ENCODE assay signal across 9 cellular contexts in genomic region chr15:49876401-49877038, GRCh38.
DNase-seq lines count a peak whose midpoint lies in the region; ATAC-seq and TF ChIP-seq lines count a peak whose summit lies in the region.
"Had no signal": no experiment of that assay in that cellular context is flagged by ENCODE, and none has a peak within 500 bp of the region (broad histone marks: within the 10 kb centered on the region; RNA-seq: fewer than 3 reads in every experiment).

No MANE protein-coding gene starts in this region.

- no peak for TF ChIP-seq POLR2A in sigmoid colon (IDR thresholded peaks at IDR 0.05)

- TF ChIP-seq EP300 in sigmoid colon (IDR thresholded peaks at IDR 0.05), result no peak

- H3K4me3 ChIP-seq in SJCRH30, result peak overlapping the region; percentile 32
- H3K4me3 ChIP-seq in right atrium auricular region, result no peak overlapping the region
- no peak overlapping the region for H3K4me3 ChIP-seq in sigmoid colon

- no peaks in the 10 kb centered on the region for H3K9me3 ChIP-seq in SJCRH30 (replicated peaks)
- no peaks in the 10 kb centered on the region for H3K9me3 ChIP-seq in right atrium auricular region
- H3K9me3 ChIP-seq in sigmoid colon, result no peaks in the 10 kb centered on the region

- 44 to 69% methylated on average over 5 of the region's 5 CpGs for WGBS in sigmoid colon, 2 donors

- intact Hi-C loops in sigmoid colon (cut with DNase I), result loop anchor here (5.0 to 10.0 kb wide), 3 partner anchors 176 to 258 kb away; partner anchors contain the start of genes DTWD1 and FAM227B

- H3K27me3 ChIP-seq in SJCRH30, result no peaks in the 10 kb centered on the region
- no peaks in the 10 kb centered on the region for H3K27me3 ChIP-seq in right atrium auricular region
- no peaks in the 10 kb centered on the region for H3K27me3 ChIP-seq in sigmoid colon

- H3K36me3 ChIP-seq in SJCRH30, result no peaks in the 10 kb centered on the region
- no peaks in the 10 kb centered on the region for H3K36me3 ChIP-seq in right atrium auricular region
- no peaks in the 10 kb centered on the region for H3K36me3 ChIP-seq in sigmoid colon

- H3K27ac ChIP-seq in SJCRH30 (peak overlapping the region; percentile 95), right atrium auricular region (peak overlapping the region; percentile 64 to 77), sigmoid colon (peak overlapping the region; percentile 62 to 77 (median 74))

- peak; percentile 40 for TF ChIP-seq CTCF in GM12874 (IDR thresholded peaks at IDR 0.05; ENCODE audit: insufficient read depth, low read depth, low read length)
- peak; percentile 37 to 69 for TF ChIP-seq CTCF in right atrium auricular region (IDR thresholded peaks at IDR 0.05)
- peak in 2 of 4 experiments; percentile 27 to 45 for TF ChIP-seq CTCF in sigmoid colon (IDR thresholded peaks at IDR 0.05)

- ATAC-seq in HG03439 (IDR thresholded peaks at IDR 0.05; ENCODE audit: unreplicated experiment), result no peak
- ATAC-seq in GM18867 (IDR thresholded peaks at IDR 0.05; ENCODE audit: unreplicated experiment), result no peak

- H3K4me1 ChIP-seq in SJCRH30 (peaks cover 31% of the 10 kb centered on the region), right atrium auricular region (peaks cover 0 to 21% of the 10 kb centered on the region in 2 donors), sigmoid colon (peaks cover 0 to 46% (median 42%) of the 10 kb centered on the region in 4 donors)

- DNase-seq in SJCRH30 (peak; percentile 79 to 92), right atrium auricular region (ENCODE audit: low spot score) (no peak), sigmoid colon (no peak)
- DNase-seq in activated CD4-positive, CD25-positive, alpha-beta regulatory T cell (lab: John Stamatoyannopoulos, UW), result no peak
- no peak for DNase-seq in effector CD4-positive, alpha-beta T cell
- DNase-seq: activated naive CD4-positive, alpha-beta T cell treated with anti-CD3 and anti-CD28 coated beads, Interleukin-2, amount 50 U/mL, for 16 hours had no signal

Comparison
In these comparisons a context has a peak if more than half of its experiments do, and no peak if none do; other contexts are left out.
1. DNase-seq: peak in SJCRH30 (2 of 2); none in right atrium auricular region (single experiment), sigmoid colon (single experiment), activated CD4-positive, CD25-positive, alpha-beta regulatory T cell (0 of 4) and effector CD4-positive, alpha-beta T cell (single experiment).
2. Peak in every context shown above with its lines, with median percentiles within 50 percentile points of each other: H3K27ac ChIP-seq.